31 cellular contexts compared by ENCODE assay signal in the genomic region with DNA sequence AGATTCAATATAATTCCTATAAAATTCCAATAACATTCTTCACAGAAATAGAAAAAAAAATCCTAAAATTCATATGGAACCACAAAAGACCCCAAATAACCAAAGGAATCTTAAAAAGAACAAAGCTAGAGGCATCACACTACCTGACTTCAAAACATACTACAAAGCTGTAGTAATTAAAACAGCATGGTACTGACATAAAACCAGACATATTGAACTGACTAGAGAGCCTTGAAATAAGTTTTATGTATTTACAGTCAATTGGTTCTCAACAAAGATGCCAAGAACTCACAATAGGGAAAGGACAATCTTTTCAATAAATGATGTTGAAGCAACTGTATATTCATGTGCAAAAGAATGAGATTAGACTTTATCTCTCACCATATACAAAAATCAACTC. TPM values are rescaled to one million over a fixed set of nuclear protein-coding genes. Genes with fewer than 3 reads are reported as not detected.
"Had no signal": no experiment of that assay in that cellular context is flagged by ENCODE, and none has a peak within 500 bp of the region (broad histone marks: within the 10 kb centered on the region; RNA-seq: fewer than 3 reads in every experiment).

No MANE protein-coding gene starts in this region.

- H3K36me3 ChIP-seq: stomach, suprapubic skin, thoracic aorta, thyroid gland, tibial artery, tibial nerve, transverse colon, upper lobe of left lung, upper lobe of right lung, uterus, vagina had no signal

- H3K4me1 ChIP-seq: stomach, suprapubic skin, testis, thyroid gland, tibial artery, tibial nerve, transverse colon, upper lobe of left lung, upper lobe of right lung, uterus, vagina had no signal

- H3K27ac ChIP-seq: stomach, suprapubic skin, testis, thoracic aorta, thyroid gland, tibial artery, tibial nerve, transverse colon, upper lobe of left lung, upper lobe of right lung, uterus, vagina had no signal

- FAIRE-seq: urothelium cell line had no signal

- H3K9me3 ChIP-seq: suprapubic skin, testis, thyroid gland, upper lobe of right lung, uterus, vagina had no signal

- H3K4me3 ChIP-seq: stomach, suprapubic skin, testis, thoracic aorta, thyroid gland, tibial artery, tibial nerve, transverse colon, upper lobe of left lung, upper lobe of right lung, uterus, vagina had no signal

- H3K27me3 ChIP-seq: testis, thyroid gland, tibial nerve, upper lobe of left lung, vagina had no signal

- DNase-seq: stimulated activated CD4-positive, alpha-beta T cell treated with anti-CD3 and anti-CD28 coated beads, Interleukin-2, amount 100 ng/mL, for 48 hours; stimulated activated CD4-positive, alpha-beta T cell treated with anti-CD3 and anti-CD28 coated beads, Interleukin-4, amount 100 ng/mL, for 1 hour; stimulated activated CD4-positive, alpha-beta T cell treated with anti-CD3 and anti-CD28 coated beads, Interleukin-4, amount 100 ng/mL, for 24 hours; stimulated activated CD4-positive, alpha-beta T cell treated with anti-CD3 and anti-CD28 coated beads, Interleukin-4, amount 100 ng/mL, for 4 hours; stimulated activated CD8-positive, alpha-beta memory T cell treated with anti-CD3 and anti-CD28 coated beads, Interleukin-4, amount 100 ng/mL, for 48 hours; stimulated activated naive B cell treated with anti-CD40 and anti-IgM and Interleukin-4, amounts not matched to agents 10 μg/mL and 1 μg/mL and 100 μg/mL, for 72 hours; stimulated activated naive CD4-positive, alpha-beta T cell; stimulated activated naive CD4-positive, alpha-beta T cell treated with Interleukin-2 at 50 U/mL for 16 hours; stimulated activated naive CD8-positive, alpha-beta T cell treated with anti-CD3 and anti-CD28 coated beads, Interleukin-15, amount 100 ng/mL, for 72 hours; stimulated activated naive CD8-positive, alpha-beta T cell treated with anti-CD3 and anti-CD28 coated beads, Interleukin-15, Interleukin-2, amounts not matched to agents 100 U/mL and 50 U/mL, for 24 hours; stomach; substantia nigra; testis; thyroid gland; tibial artery; transverse colon; trophoblast cell; upper lobe of left lung; upper lobe of right lung; uterus had no signal

- ATAC-seq: stimulated activated effector memory CD8-positive, alpha-beta T cell treated with anti-CD3 and anti-CD28 coated beads, Interleukin-12 subunit alpha, Interleukin-12 subunit beta, amount 100 ng/mL, for 72 hours; stimulated activated memory B cell treated with anti-CD40 and anti-IgM and Interleukin-4, amounts not matched to agents 10 μg/mL and 1 μg/mL and 100 μg/mL, for 72 hours; stimulated activated naive B cell treated with anti-CD40 and anti-IgM and Interleukin-4, amounts not matched to agents 10 μg/mL and 1 μg/mL and 100 μg/mL, for 72 hours; stimulated activated naive CD8-positive, alpha-beta T cell treated with anti-CD3 and anti-CD28 coated beads, Interleukin-15, amount 100 ng/mL, for 72 hours; stimulated activated naive CD8-positive, alpha-beta T cell treated with anti-CD3 and anti-CD28 coated beads, Interleukin-15, Interleukin-2, amounts not matched to agents 100 U/mL and 50 U/mL, for 24 hours; upper lobe of right lung had no signal

RNA-seq across cellular contexts. Expression of a gene that starts 54.0 kb away (rescaled TPM):
- total RNA-seq: stomach, subcutaneous adipose tissue, suprapubic skin, temporal lobe, testis, thoracic aorta, thyroid gland, tibial nerve, transverse colon, upper lobe of left lung, upper lobe of right lung, ureter, urinary bladder, uterus, vagina had no signal
- polyA plus RNA-seq: stomach, urinary bladder had no signal
